ENCODE assay signal across 21 cellular contexts in genomic region chr12:62841841-62842240, GRCh38.
A peak's percentile ranks its signal among the peaks of the same experiment; 100 is the strongest.
DNase-seq lines count a peak whose midpoint lies in the region; ATAC-seq, FAIRE-seq and TF ChIP-seq lines count a peak whose summit lies in the region.
"Had no signal": no experiment of that assay in that cellular context is flagged by ENCODE, and none has a peak within 500 bp of the region (broad histone marks: within the 10 kb centered on the region; RNA-seq: fewer than 3 reads in every experiment).

No MANE protein-coding gene starts in this region.

- no peak for DNase-seq in Caco-2
- peak; percentile 50 for DNase-seq in NCI-H1048 (lab: John Stamatoyannopoulos, UW)
- DNase-seq in K562 (ENCODE audit: extremely low read depth in 1 of 4, low spot score in 3 of 4), result no peak
- no peak for DNase-seq in activated CD4-positive, CD25-positive, alpha-beta regulatory T cell (lab: John Stamatoyannopoulos, UW)
- DNase-seq in T-cell, result no peak
- no peak for DNase-seq in activated T-cell treated with anti-CD3 and anti-CD28 coated beads, Interleukin-2, amount 50 U/mL, for 48 hours
- DNase-seq: activated CD8-positive, alpha-beta T cell treated with anti-CD3 and anti-CD28 coated beads for 36 hours; activated naive CD4-positive, alpha-beta T cell treated with anti-CD3 and anti-CD28 coated beads, Interleukin-2, amount 50 U/mL, for 16 hours; activated T-cell treated with anti-CD3 and anti-CD28 coated beads, Interleukin-2, amount 50 U/mL, for 24 hours; COR-L47; cortex of kidney; foreskin melanocyte; H7; NCI-H1105 treated with DMSO at 0.1 percent for 48 hours; RPMI8226; stimulated activated CD4-positive, alpha-beta T cell treated with anti-CD3 and anti-CD28 coated beads, Interleukin-1b, Interleukin-23, amount 100 ng/mL, for 48 hours; SW 1271 had no signal

- H3K27me3 ChIP-seq in Caco-2 (replicated peaks; ENCODE audit: control insufficient read depth, insufficient read depth, low read length) (no peaks in the 10 kb centered on the region), K562 (ENCODE audit: control insufficient read depth in 2 of 2, insufficient read depth in 2 of 2, low read length in 2 of 2) (no peaks in the 10 kb centered on the region), neutrophil (no peaks in the 10 kb centered on the region)

- H2AFZ ChIP-seq in K562 (ENCODE audit: low read depth, low read length), result no peak overlapping the region

- H3K27me3 Mint-ChIP-seq in Caco-2 (ENCODE audit: insufficient read depth, unreplicated experiment) (no peaks in the 10 kb centered on the region), T-cell (peaks cover 7 to 8% of the 10 kb centered on the region in 2 donors)
- H3K27me3 Mint-ChIP-seq: IgD-negative memory B cell had no signal

- peaks cover 2% of the 10 kb centered on the region for H3K36me3 ChIP-seq in Caco-2 (ENCODE audit: control insufficient read depth, insufficient read depth, low read length)
- no peaks in the 10 kb centered on the region for H3K36me3 ChIP-seq in K562 (ENCODE audit: control insufficient read depth, insufficient read depth, low read length)
- no peaks in the 10 kb centered on the region for H3K36me3 ChIP-seq in neutrophil

- no peak for TF ChIP-seq RAD21 in K562 (CRISPR knock-in tag; conservative IDR thresholded peaks at IDR 0.05 in 1 of 2, IDR thresholded peaks at IDR 0.05 in 1 of 2)

- no peak for TF ChIP-seq POLR2A in K562 (conservative IDR thresholded peaks at IDR 0.05)

- peak overlapping the region; percentile 22 for H3K27ac Mint-ChIP-seq in Caco-2 (ENCODE audit: unreplicated experiment)
- no peak overlapping the region for H3K27ac Mint-ChIP-seq in T-cell
- H3K27ac Mint-ChIP-seq: activated CD8-positive, alpha-beta T cell treated with anti-CD3 and anti-CD28 coated beads for 36 hours; activated T-cell treated with anti-CD3 and anti-CD28 coated beads, Interleukin-2, amount 50 U/mL, for 24 hours; IgD-negative memory B cell had no signal

- intact Hi-C loops in Caco-2 (cut with micrococcal nuclease; ENCODE audit: unreplicated experiment) (loop anchor here (5.0 kb wide), 1 partner anchor 90 kb away; no protein-coding TSS in a partner anchor), K562 (cut with micrococcal nuclease) (no loop called here)

- no peak overlapping the region for H3K4me2 ChIP-seq in K562 (ENCODE audit: insufficient read depth, low read length)

- TF ChIP-seq EP300 in K562 (IDR thresholded peaks at IDR 0.05; ENCODE audit: low read length), result no peak

- CTCF ChIA-PET in Caco-2 (lab: Charles Lee), result no interaction called here
- CTCF ChIA-PET in K562 (lab: Yijun Ruan, JAX; ENCODE audit: low intra/inter-chr PET ratio), result no interaction called here
- CTCF ChIA-PET in T-cell (lab: Charles Lee), result no interaction called here

- peaks cover 63% of the 10 kb centered on the region for H3K36me3 Mint-ChIP-seq in Caco-2 (ENCODE audit: insufficient read depth, unreplicated experiment)
- no peaks in the 10 kb centered on the region for H3K36me3 Mint-ChIP-seq in T-cell

- H3K9me3 ChIP-seq in Caco-2, result no peaks in the 10 kb centered on the region
- H3K9me3 ChIP-seq in K562 (replicated peaks; ENCODE audit: control insufficient read depth, insufficient read depth, low read depth, low read length), result no peaks in the 10 kb centered on the region; the same call in 1 of the 2 replicates
- no peaks in the 10 kb centered on the region for H3K9me3 ChIP-seq in neutrophil

- H3K4me1 Mint-ChIP-seq in Caco-2 (ENCODE audit: low read depth, unreplicated experiment) (peaks cover 41% of the 10 kb centered on the region), T-cell (no peaks in the 10 kb centered on the region)

- no peak for TF ChIP-seq CTCF in Caco-2 (IDR thresholded peaks at IDR 0.05; ENCODE audit: insufficient read depth in 1 of 2, low read depth in 1 of 2, low read length in 1 of 2, severe bottlenecking in 1 of 2, unreplicated experiment in 1 of 2)
- TF ChIP-seq CTCF in K562 (IDR thresholded peaks at IDR 0.05 in 2 of 3, conservative IDR thresholded peaks at IDR 0.05 in 1 of 3; ENCODE audit: insufficient read depth in 2 of 3, low read depth in 1 of 3, low read length in 3 of 3), result no peak
- no peak for TF ChIP-seq CTCF in neutrophil (IDR thresholded peaks at IDR 0.05)

- POLR2A ChIA-PET in Caco-2 (lab: Charles Lee), result no interaction called here
- POLR2A ChIA-PET in K562 (lab: Yijun Ruan, JAX), result interaction anchor here (1.0 kb wide), 1 partner anchor 13 kb away, joined by 3 read pairs; no protein-coding TSS in a partner anchor
- POLR2A ChIA-PET in T-cell (lab: Charles Lee), result no interaction called here

- H3K4me1 ChIP-seq in Caco-2, result peaks cover 79% of the 10 kb centered on the region
- H3K4me1 ChIP-seq in K562 (replicated peaks in 1 of 2; ENCODE audit: control insufficient read depth in 2 of 2, insufficient read depth in 2 of 2, low read length in 2 of 2), result no peaks in the 10 kb centered on the region
- peaks cover 7 to 22% of the 10 kb centered on the region in 2 experiments for H3K4me1 ChIP-seq in neutrophil (ENCODE audit: control insufficient read depth in 1 of 2, insufficient read depth in 1 of 2, low read depth in 1 of 2, low read length in 1 of 2)

- FAIRE-seq in K562 (lab: Jason Lieb, UNC), result no peak
- FAIRE-seq: urothelium cell line had no signal

- H3K9me3 Mint-ChIP-seq in Caco-2 (ENCODE audit: unreplicated experiment), result no peaks in the 10 kb centered on the region
- no peaks in the 10 kb centered on the region for H3K9me3 Mint-ChIP-seq in T-cell
- H3K9me3 Mint-ChIP-seq: activated CD8-positive, alpha-beta T cell treated with anti-CD3 and anti-CD28 coated beads for 36 hours; activated T-cell treated with anti-CD3 and anti-CD28 coated beads, Interleukin-2, amount 50 U/mL, for 24 hours had no signal

- H3K4me3 ChIP-seq in Caco-2 (ENCODE audit: low read depth, low read length), result no peak overlapping the region
- no peak overlapping the region for H3K4me3 ChIP-seq in K562
- no peak overlapping the region for H3K4me3 ChIP-seq in neutrophil (ENCODE audit: low read depth in 1 of 2, low read length in 1 of 2)

- WGBS in K562 (ENCODE audit: insufficient coverage, low coverage, missing lambda C conversion rate), result 41% methylated on average over 3 of the region's 3 CpGs

- no peak overlapping the region for H3K9ac ChIP-seq in K562 (ENCODE audit: insufficient read depth in 1 of 2, low read depth in 2 of 2, low read length in 2 of 2)

- in situ Hi-C loops in K562 (cut with MboI), result no loop called here

- H3K27ac ChIP-seq in K562 (ENCODE audit: extremely low read depth, low read depth, low read length) (no peak overlapping the region), neutrophil (peak overlapping the region; percentile 34)

- ATAC-seq in K562, result no peak
- no peak for ATAC-seq in HG03135 (IDR thresholded peaks at IDR 0.05; ENCODE audit: unreplicated experiment)
- no peak for ATAC-seq in T-cell (replicated peaks in 1 of 4)
- ATAC-seq: activated CD8-positive, alpha-beta T cell treated with anti-CD3 and anti-CD28 coated beads for 36 hours had no signal

- H3K9me1 ChIP-seq in K562 (ENCODE audit: control insufficient read depth, insufficient read depth, low read length), result no peaks in the 10 kb centered on the region

- H4K20me1 ChIP-seq in K562 (replicated peaks; ENCODE audit: control insufficient read depth, insufficient read depth, low read length), result no peaks in the 10 kb centered on the region

- H3K4me3 Mint-ChIP-seq in Caco-2 (ENCODE audit: unreplicated experiment), result no peak overlapping the region
- H3K4me3 Mint-ChIP-seq in T-cell, result no peak overlapping the region
- H3K4me3 Mint-ChIP-seq: activated CD8-positive, alpha-beta T cell treated with anti-CD3 and anti-CD28 coated beads for 36 hours; activated T-cell treated with anti-CD3 and anti-CD28 coated beads, Interleukin-2, amount 50 U/mL, for 24 hours; IgD-negative memory B cell had no signal

- no peaks in the 10 kb centered on the region for H3K79me2 ChIP-seq in K562 (ENCODE audit: control insufficient read depth, insufficient read depth, low read length)

- BruUV-seq in Caco-2 (replicated peaks; lab: Mats Ljungman, UMichigan) (no TSS peak), K562 (replicated peaks; lab: Mats Ljungman, UMichigan) (no TSS peak)

TF ChIP-seq in K562, 482 proteins besides CTCF, POLR2A, EP300 and RAD21:
- TF ChIP-seq FOSL1 (tag; conservative IDR thresholded peaks at IDR 0.05) (no peak), POU5F1 (IDR thresholded peaks at IDR 0.05; ENCODE audit: borderline replicate concordance, low read depth, low read length, partially characterized antibody) (no peak), SPI1 (IDR thresholded peaks at IDR 0.05; ENCODE audit: borderline replicate concordance, low read depth, low read length) (peak; percentile 43; the same call in 1 of the 2 replicates), ZNF324 (CRISPR knock-in tag; IDR thresholded peaks at IDR 0.05) (no peak)
